ENCODE assay signal across 18 cellular contexts in genomic region chr6:39818695-39819094, GRCh38. TPM values are rescaled to one million over a fixed set of nuclear protein-coding genes. Genes with fewer than 3 reads are reported as not detected.
DNase-seq lines count a peak whose midpoint lies in the region; ATAC-seq, FAIRE-seq and TF ChIP-seq lines count a peak whose summit lies in the region.
"Had no signal": no experiment of that assay in that cellular context is flagged by ENCODE, and none has a peak within 500 bp of the region (broad histone marks: within the 10 kb centered on the region; RNA-seq: fewer than 3 reads in every experiment).

No MANE protein-coding gene starts in this region.

- TF ChIP-seq EP300 in HepG2 (IDR thresholded peaks at IDR 0.05; ENCODE audit: low read depth in 2 of 2, low read length in 2 of 2): no peak
- no peak for TF ChIP-seq EP300 in HepG2 (CRISPR knock-in tag; IDR thresholded peaks at IDR 0.05; ENCODE audit: borderline replicate concordance)

- intact Hi-C loops in right lobe of liver (cut with DNase I) (no loop called here), HepG2 (cut with micrococcal nuclease; ENCODE audit: unreplicated experiment) (no loop called here), spleen (cut with DNase I; ENCODE audit: low total_unique reads) (no loop called here)

- CTCF ChIA-PET in HepG2 (lab: Yijun Ruan, JAX; ENCODE audit: low intra/inter-chr PET ratio, low total read pairs): no interaction called here

- H3K27me3 ChIP-seq in right lobe of liver (no peaks in the 10 kb centered on the region), HepG2 (ENCODE audit: control insufficient read depth in 1 of 2, insufficient read depth in 2 of 2, low read length in 2 of 2) (no peaks in the 10 kb centered on the region), layer of hippocampus (ENCODE audit: control insufficient read depth, insufficient read depth, low read length) (no peaks in the 10 kb centered on the region), spleen (replicated peaks in 1 of 7) (no peaks in the 10 kb centered on the region), GM23338 (ENCODE audit: insufficient read depth) (no peaks in the 10 kb centered on the region)

- no TSS peak for BruUV-seq in HepG2 (replicated peaks; lab: Mats Ljungman, UMichigan)

- H3K9me3 Mint-ChIP-seq in GM23338: no peaks in the 10 kb centered on the region; the same call in 2 of the 3 replicates
- H3K9me3 Mint-ChIP-seq in effector memory CD8-positive, alpha-beta T cell: no peaks in the 10 kb centered on the region
- H3K9me3 Mint-ChIP-seq: activated CD4-positive, alpha-beta memory T cell treated with anti-CD3 and anti-CD28 coated beads for 36 hours; activated naive CD8-positive, alpha-beta T cell treated with anti-CD3 and anti-CD28 coated beads, Interleukin-2, amount 50 U/mL, for 24 hours; CD4-positive, alpha-beta T cell; neural crest cell had no signal

- no peaks in the 10 kb centered on the region for H3F3A ChIP-seq in GM23338 (replicated peaks; ENCODE audit: low read depth)

- H3K9ac ChIP-seq in HepG2 (ENCODE audit: insufficient read depth, low read depth, low read length): no peak overlapping the region

- H3K9me3 ChIP-seq in right lobe of liver: no peaks in the 10 kb centered on the region
- no peaks in the 10 kb centered on the region for H3K9me3 ChIP-seq in HepG2 (ENCODE audit: low read length)
- no peaks in the 10 kb centered on the region for H3K9me3 ChIP-seq in spleen

- H2AFZ ChIP-seq in HepG2 (ENCODE audit: low read length) (no peak overlapping the region), GM23338 (no peak overlapping the region)

- H3K36me3 Mint-ChIP-seq in GM23338 (ENCODE audit: low read depth): peaks cover 7% of the 10 kb centered on the region; the same call in 2 of the 3 replicates
- no peaks in the 10 kb centered on the region for H3K36me3 Mint-ChIP-seq in effector memory CD8-positive, alpha-beta T cell (ENCODE audit: insufficient read depth)
- H3K36me3 Mint-ChIP-seq: activated CD4-positive, alpha-beta memory T cell treated with anti-CD3 and anti-CD28 coated beads for 36 hours had no signal

- FAIRE-seq in HepG2 (lab: Jason Lieb, UNC): no peak
- FAIRE-seq: A204.1 had no signal

- DNase-seq in right lobe of liver: no peak
- DNase-seq in HepG2 (ENCODE audit: low spot score): no peak
- DNase-seq in spleen: no peak
- DNase-seq in central memory CD4-positive, alpha-beta T cell: no peak
- no peak for DNase-seq in T-helper 2 cell
- DNase-seq in GM23338 (ENCODE audit: low spot score): no peak
- DNase-seq in effector memory CD8-positive, alpha-beta T cell: no peak
- DNase-seq: activated CD4-positive, alpha-beta memory T cell treated with anti-CD3 and anti-CD28 coated beads for 36 hours; activated naive CD8-positive, alpha-beta T cell treated with anti-CD3 and anti-CD28 coated beads, Interleukin-2, amount 50 U/mL, for 24 hours; CD4-positive, alpha-beta T cell; cerebellar nuclear complex; DND-41; stimulated activated CD4-positive, alpha-beta T cell treated with anti-CD3 and anti-CD28 coated beads, Interleukin-2, amount 100 ng/mL, for 24 hours had no signal

- POLR2A ChIA-PET in HepG2 (lab: Yijun Ruan, JAX): no interaction called here

- H4K20me1 ChIP-seq in HepG2 (ENCODE audit: insufficient read depth, low read length) (no peaks in the 10 kb centered on the region), GM23338 (replicated peaks; ENCODE audit: insufficient read depth) (no peaks in the 10 kb centered on the region)

- no peaks in the 10 kb centered on the region for H3K4me1 ChIP-seq in right lobe of liver
- H3K4me1 ChIP-seq in HepG2 (ENCODE audit: insufficient read depth, low read length): no peaks in the 10 kb centered on the region
- H3K4me1 ChIP-seq in spleen: peaks cover 0 to 82% (median 25%) of the 10 kb centered on the region in 6 donors
- H3K4me1 ChIP-seq in GM23338 (ENCODE audit: insufficient read depth): peaks cover 8% of the 10 kb centered on the region; the same call in 1 of the 2 replicates

- peaks cover 3% of the 10 kb centered on the region for H3K27me3 Mint-ChIP-seq in GM23338 (ENCODE audit: insufficient read depth, low read depth, poor library complexity)
- H3K27me3 Mint-ChIP-seq in effector memory CD8-positive, alpha-beta T cell: peaks cover 8 to 28% of the 10 kb centered on the region in 2 donors
- H3K27me3 Mint-ChIP-seq: activated naive CD8-positive, alpha-beta T cell treated with anti-CD3 and anti-CD28 coated beads, Interleukin-2, amount 50 U/mL, for 24 hours had no signal

- no peak for TF ChIP-seq CTCF in right lobe of liver (IDR thresholded peaks at IDR 0.05)
- no peak for TF ChIP-seq CTCF in HepG2 (CRISPR knock-in tag; IDR thresholded peaks at IDR 0.05)
- TF ChIP-seq CTCF in spleen (IDR thresholded peaks at IDR 0.05 in 8 of 11, conservative IDR thresholded peaks at IDR 0.05 in 3 of 11): no peak
- no peak for TF ChIP-seq CTCF in GM23338 (conservative IDR thresholded peaks at IDR 0.05; ENCODE audit: low read depth in 2 of 2)

- in situ Hi-C loops in HepG2 (cut with HindIII; ENCODE audit: extremely low pct_ligation_motif_present, low pct_unique_long_range_greater_than_20kb): no loop called here

- H3K27ac Mint-ChIP-seq in GM23338: no peak overlapping the region; the same call in 1 of the 2 replicates
- no peak overlapping the region for H3K27ac Mint-ChIP-seq in effector memory CD8-positive, alpha-beta T cell
- H3K27ac Mint-ChIP-seq: activated CD4-positive, alpha-beta memory T cell treated with anti-CD3 and anti-CD28 coated beads for 36 hours; activated naive CD8-positive, alpha-beta T cell treated with anti-CD3 and anti-CD28 coated beads, Interleukin-2, amount 50 U/mL, for 24 hours; CD4-positive, alpha-beta T cell had no signal

- H3K4me3 ChIP-seq in right lobe of liver: no peak overlapping the region
- no peak overlapping the region for H3K4me3 ChIP-seq in HepG2 (replicated peaks in 1 of 3; ENCODE audit: insufficient read depth in 1 of 3, low read depth in 2 of 3, low read length in 3 of 3)
- H3K4me3 ChIP-seq in spleen: peak overlapping the region in 1 of 8 donors; percentile 30
- H3K4me3 ChIP-seq in GM23338: no peak overlapping the region

- no peaks in the 10 kb centered on the region for H3K79me2 ChIP-seq in HepG2 (ENCODE audit: insufficient read depth, low read length)
- H3K79me2 ChIP-seq in GM23338 (replicated peaks; ENCODE audit: insufficient read depth): no peaks in the 10 kb centered on the region

- no peak overlapping the region for H3K4me2 ChIP-seq in HepG2 (ENCODE audit: low read depth, low read length)
- no peak overlapping the region for H3K4me2 ChIP-seq in GM23338

- H3K4me3 Mint-ChIP-seq in GM23338: no peak overlapping the region
- H3K4me3 Mint-ChIP-seq in effector memory CD8-positive, alpha-beta T cell: no peak overlapping the region
- H3K4me3 Mint-ChIP-seq: activated CD4-positive, alpha-beta memory T cell treated with anti-CD3 and anti-CD28 coated beads for 36 hours; activated naive CD8-positive, alpha-beta T cell treated with anti-CD3 and anti-CD28 coated beads, Interleukin-2, amount 50 U/mL, for 24 hours; CD4-positive, alpha-beta T cell; neural crest cell had no signal

- 86% methylated on average over 2 of the region's 2 CpGs for WGBS in right lobe of liver (ENCODE audit: insufficient coverage, low coverage, low lambda C conversion rate, missing lambda C conversion rate)
- WGBS in HepG2 (ENCODE audit: low lambda C conversion rate): 42% methylated on average over 2 of the region's 2 CpGs
- WGBS in spleen, 5 donors: 42 to 85% (median 48%) methylated on average over 2 of the region's 2 CpGs

- TF ChIP-seq POLR2A in right lobe of liver (IDR thresholded peaks at IDR 0.05): no peak
- TF ChIP-seq POLR2A in HepG2 (IDR thresholded peaks at IDR 0.05; ENCODE audit: insufficient read depth in 1 of 2, low read depth in 2 of 2, low read length in 2 of 2): no peak
- TF ChIP-seq POLR2A in spleen (IDR thresholded peaks at IDR 0.05): no peak

- H3K36me3 ChIP-seq in right lobe of liver: no peaks in the 10 kb centered on the region
- H3K36me3 ChIP-seq in HepG2 (replicated peaks in 1 of 2; ENCODE audit: control insufficient read depth in 1 of 2, insufficient read depth in 2 of 2, low read length in 2 of 2): no peaks in the 10 kb centered on the region
- no peaks in the 10 kb centered on the region for H3K36me3 ChIP-seq in spleen
- H3K36me3 ChIP-seq in GM23338 (ENCODE audit: insufficient read depth): no peaks in the 10 kb centered on the region

- peaks cover 17% of the 10 kb centered on the region for H3K4me1 Mint-ChIP-seq in GM23338
- no peaks in the 10 kb centered on the region for H3K4me1 Mint-ChIP-seq in effector memory CD8-positive, alpha-beta T cell (ENCODE audit: low read depth in 2 of 2)
- H3K4me1 Mint-ChIP-seq: activated naive CD8-positive, alpha-beta T cell treated with anti-CD3 and anti-CD28 coated beads, Interleukin-2, amount 50 U/mL, for 24 hours had no signal

- no peak for TF ChIP-seq RAD21 in HepG2 (CRISPR knock-in tag; IDR thresholded peaks at IDR 0.05)

- no peak overlapping the region for H3K27ac ChIP-seq in right lobe of liver
- H3K27ac ChIP-seq in HepG2 (ENCODE audit: extremely low read length, insufficient read depth, low read length): no peak overlapping the region
- peak overlapping the region; percentile 49 for H3K27ac ChIP-seq in layer of hippocampus (ENCODE audit: low read depth, low read length)
- H3K27ac ChIP-seq in spleen: peak overlapping the region in 7 of 8 donors; percentile 54 to 94 (median 90)
- no peak overlapping the region for H3K27ac ChIP-seq in GM23338 (ENCODE audit: low read depth)
- H3K27ac ChIP-seq: VCaP had no signal

- ATAC-seq in right lobe of liver (peak in 3 of 4 donors; percentile 20 to 28 (median 23)), HepG2 (no peak), GM23338 (no peak)
- ATAC-seq in effector memory CD8-positive, alpha-beta T cell (replicated peaks): no peak
- ATAC-seq: activated naive CD8-positive, alpha-beta T cell treated with anti-CD3 and anti-CD28 coated beads, Interleukin-2, amount 50 U/mL, for 24 hours; Panc1 had no signal

- H3K9me2 ChIP-seq in GM23338 (ENCODE audit: insufficient read depth): 0 out of 2 replicates have a peak, but pooled peaks cover 11% of the 10 kb centered on the region

RNA-seq across cellular contexts. Expression of gene DAAM2, which starts 26.5 kb away (rescaled TPM):
- total RNA-seq in right lobe of liver: 1 to 10 TPM; 1.6 to 9.8 (median 4.7) TPM
- total RNA-seq in HepG2 (2016; rRNA removed; fragmentation: Illumina TruSeq; extraction: Trizol): not detected in 2 replicates
- not detected in 2 replicates for total RNA-seq in HepG2 (2016; cell fraction: cytosol; rRNA removed; fragmentation: Illumina TruSeq; extraction: Trizol; ENCODE audit: low read depth)
- total RNA-seq in HepG2 (2016; cell fraction: insoluble cytoplasmic fraction; rRNA removed; fragmentation: Illumina TruSeq; extraction: Trizol): 0.02 TPM in 1 of 2 replicates, not detected in the other
- total RNA-seq in HepG2 (2016; cell fraction: membrane; rRNA removed; fragmentation: Illumina TruSeq; extraction: Trizol): not detected in 2 replicates
- not detected in 2 replicates for total RNA-seq in HepG2 (2016; cell fraction: nucleus; rRNA removed; fragmentation: Illumina TruSeq; extraction: Trizol)
- polyA plus RNA-seq in HepG2 (2011; rRNA removed): 0.01 TPM in 1 of 2 replicates, not detected in the other
- 0.01 and 0.03 TPM in 2 replicates for polyA plus RNA-seq in HepG2 (2011; cell fraction: cytosol; rRNA removed)
- 0.14 TPM in 1 of 2 replicates, not detected in the other for polyA plus RNA-seq in HepG2 (2011; cell fraction: nucleus; rRNA removed)
- 0.03 and 0.09 TPM in 2 replicates for polyA plus RNA-seq in HepG2 (2012)
- not detected in 2 replicates for polyA plus RNA-seq in HepG2 (2016; cell fraction: cytosol; fragmentation: Illumina TruSeq; extraction: Trizol; ENCODE audit: low read depth)
- not detected in 2 replicates for polyA plus RNA-seq in HepG2 (2016; cell fraction: insoluble cytoplasmic fraction; fragmentation: Illumina TruSeq; extraction: Trizol; ENCODE audit: low read depth)
- polyA plus RNA-seq in HepG2 (2016; cell fraction: membrane; fragmentation: Illumina TruSeq; extraction: Trizol; ENCODE audit: low read depth): 0.02 TPM in 1 of 2 replicates, not detected in the other
- not detected in 2 replicates for polyA plus RNA-seq in HepG2 (2016; cell fraction: nucleus; fragmentation: Illumina TruSeq; extraction: Trizol; ENCODE audit: insufficient read depth, low read depth)
- 0.06 TPM in 1 of 2 replicates, not detected in the other for polyA minus RNA-seq in HepG2 (2011; rRNA and poly(A)+ RNA removed; ENCODE audit: low replicate concordance)
- polyA minus RNA-seq in HepG2 (2011; cell fraction: cytosol; rRNA and poly(A)+ RNA removed): not detected in 2 replicates
- under 0.01 TPM in 1 of 2 replicates, not detected in the other for polyA minus RNA-seq in HepG2 (2011; cell fraction: nucleus; rRNA and poly(A)+ RNA removed)
- 100 to 1,000 TPM in 3 of 7 donors, 10 to 100 TPM in 4; 26.0 to 115 (median 95.1) TPM for total RNA-seq in spleen
- polyA plus RNA-seq in spleen: 10 to 100 TPM in 1 of 3 donors, 1 to 10 TPM in 2; 6.0 to 24.5 (median 7.3) TPM
- total RNA-seq in GM23338 (2014; rRNA removed; shearing (Covaris generic)): 2.5 and 4.9 TPM in 2 replicates
- 1.4 and 2.2 TPM in 2 replicates for polyA plus RNA-seq in GM23338 (2016; fragmentation: Nextera tagmentation; extraction: Ambion mirVana)
- total RNA-seq: activated CD4-positive, alpha-beta memory T cell treated with anti-CD3 and anti-CD28 coated beads for 36 hours; CD4-positive, alpha-beta T cell had no signal

Comparison
In these comparisons a context has a peak if more than half of its experiments do, and no peak if none do; other contexts are left out.
1. ATAC-seq: peak in right lobe of liver (3 of 4); none in HepG2 (single experiment), GM23338 (single experiment) and effector memory CD8-positive, alpha-beta T cell (single experiment).
2. H3K27ac ChIP-seq: peak in layer of hippocampus (single experiment) and spleen (7 of 8); none in right lobe of liver (0 of 3), HepG2 (single experiment) and GM23338 (single experiment).